In the genomic region with DNA sequence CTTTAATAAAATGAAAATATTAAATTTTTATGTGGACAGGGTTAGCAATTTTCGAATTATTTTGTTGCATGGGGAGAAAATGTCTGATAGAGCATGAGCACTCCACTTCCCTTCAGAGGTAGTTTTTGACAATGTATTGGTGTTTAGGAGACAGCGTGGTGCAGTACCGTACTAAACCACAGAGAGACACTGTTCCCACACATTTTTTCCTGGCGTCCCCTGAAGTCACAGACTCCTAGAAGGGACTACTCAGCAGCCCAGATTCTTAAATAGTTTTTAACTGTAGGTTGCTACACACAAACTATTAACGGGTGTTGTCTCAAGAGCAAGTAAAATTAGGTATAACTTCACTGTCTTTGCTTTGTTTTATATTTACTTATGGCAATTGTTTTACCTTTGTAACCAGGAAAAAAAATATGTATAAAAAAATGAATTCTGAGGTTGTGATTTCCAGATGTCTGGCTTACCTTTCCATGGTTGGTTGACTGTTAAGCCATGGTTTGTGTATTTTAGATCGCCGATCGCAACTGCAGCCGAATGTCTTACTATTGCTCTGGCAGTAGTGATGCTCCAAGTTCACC, we compare ENCODE assay signal across 8 cellular contexts.
DNase-seq lines count a peak whose midpoint lies in the region; TF ChIP-seq lines count a peak whose summit lies in the region.

No MANE protein-coding gene starts in this region.

- H4K5ac ChIP-seq in mesendoderm (ENCODE audit: low read length) = no peak overlapping the region

- H2AFZ ChIP-seq in SU-DHL-6 (ENCODE audit: low read depth, low read length, severe bottlenecking) = no peak overlapping the region

- H3K4me2 ChIP-seq in SU-DHL-6 (ENCODE audit: low read depth, low read length, poor library complexity, severe bottlenecking) = no peak overlapping the region
- no peak overlapping the region for H3K4me2 ChIP-seq in mesendoderm (ENCODE audit: low read length)

- no peak overlapping the region for H2BK5ac ChIP-seq in mesendoderm (ENCODE audit: low read length)

- H3K79me1 ChIP-seq in mesendoderm (ENCODE audit: low read length) = no peaks in the 10 kb centered on the region

- H4K8ac ChIP-seq in mesendoderm (ENCODE audit: low read depth, low read length) = no peak overlapping the region

- H3K79me2 ChIP-seq in SU-DHL-6 (ENCODE audit: insufficient read depth, low read length) (no peaks in the 10 kb centered on the region), mesendoderm (ENCODE audit: control insufficient read depth, insufficient read depth, low read length) (no peaks in the 10 kb centered on the region)

- DNase-seq in activated naive CD4-positive, alpha-beta T cell treated with Interleukin-2 at 50 U/mL for 16 hours = peak; percentile 21
- DNase-seq in activated naive CD4-positive, alpha-beta T cell (lab: John Stamatoyannopoulos, UW) = no peak
- peak; percentile 65 for DNase-seq in NCI-H1105 (lab: John Stamatoyannopoulos, UW)
- peak; percentile 37 for DNase-seq in epidermal melanocyte (ENCODE audit: insufficient read length, low spot score)
- DNase-seq in mesendoderm = peak; percentile 81
- no peak for DNase-seq in mesenteric fat pad (ENCODE audit: low spot score)
- no peak for DNase-seq in activated effector memory CD4-positive, alpha-beta T cell treated with Interleukin-2 at 50 U/mL for 16 hours

- no peaks in the 10 kb centered on the region for H4K20me1 ChIP-seq in SU-DHL-6 (ENCODE audit: low read depth, low read length)

- H3F3A ChIP-seq in SU-DHL-6 (ENCODE audit: insufficient read depth) = peaks cover 5% of the 10 kb centered on the region; the same call in 1 of the 2 replicates

- no peak overlapping the region for H2BK120ac ChIP-seq in mesendoderm (ENCODE audit: low read depth, low read length)

- no peak overlapping the region for H2BK15ac ChIP-seq in mesendoderm (replicated peaks; ENCODE audit: low read depth)

- peak; percentile 64 for TF ChIP-seq CTCF in SU-DHL-6 (IDR thresholded peaks at IDR 0.05; ENCODE audit: insufficient read depth, low read length, poor library complexity, severe bottlenecking)

- H3K4ac ChIP-seq in mesendoderm (ENCODE audit: low read depth, low read length) = no peak overlapping the region

- H3K36me3 ChIP-seq in SU-DHL-6 (ENCODE audit: low read length) = peaks cover 21% of the 10 kb centered on the region
- no peaks in the 10 kb centered on the region for H3K36me3 ChIP-seq in mesendoderm (ENCODE audit: control insufficient read depth, insufficient read depth, low read length)

- no peak overlapping the region for H2AK5ac ChIP-seq in mesendoderm (ENCODE audit: low read length)

- no peaks in the 10 kb centered on the region for H3K4me1 ChIP-seq in mesendoderm (ENCODE audit: control insufficient read depth, low read depth, low read length)

- no peak overlapping the region for H3K56ac ChIP-seq in mesendoderm (ENCODE audit: low read length)

- H3K9ac ChIP-seq in SU-DHL-6 (ENCODE audit: low read length) = no peak overlapping the region
- no peak overlapping the region for H3K9ac ChIP-seq in mesendoderm (ENCODE audit: low read length)

- no peaks in the 10 kb centered on the region for H3K9me2 ChIP-seq in SU-DHL-6 (replicated peaks; ENCODE audit: insufficient read depth, low read length)

- H3K4me3 ChIP-seq in SU-DHL-6 (ENCODE audit: insufficient read depth, low read length, poor library complexity, severe bottlenecking) = no peak overlapping the region
- no peak overlapping the region for H3K4me3 ChIP-seq in mesendoderm (ENCODE audit: low read length)

- H3K9me3 ChIP-seq in SU-DHL-6 (ENCODE audit: insufficient read depth, low read length) = no peaks in the 10 kb centered on the region

- H3K27ac ChIP-seq in SU-DHL-6 (ENCODE audit: low read depth, low read length) = no peak overlapping the region
- no peak overlapping the region for H3K27ac ChIP-seq in mesendoderm (ENCODE audit: low read depth, low read length)

- no peak overlapping the region for H3K18ac ChIP-seq in mesendoderm (ENCODE audit: low read length)

- no peaks in the 10 kb centered on the region for H3K27me3 ChIP-seq in SU-DHL-6 (ENCODE audit: low read length)
- H3K27me3 ChIP-seq in mesendoderm (ENCODE audit: insufficient read depth, low read length, poor library complexity) = no peaks in the 10 kb centered on the region

- WGBS in mesendoderm (ENCODE audit: extremely low coverage, insufficient coverage, low lambda C conversion rate) = no CpG with 5 or more reads among the region's 9 CpGs

- H3K23ac ChIP-seq in mesendoderm (ENCODE audit: low read length) = no peak overlapping the region

Comparison
In these comparisons a context has a peak if more than half of its experiments do, and no peak if none do; other contexts are left out.
1. DNase-seq: peak in activated naive CD4-positive, alpha-beta T cell treated with Interleukin-2 at 50 U/mL for 16 hours (single experiment), NCI-H1105 (single experiment), epidermal melanocyte (single experiment) and mesendoderm (single experiment); none in activated naive CD4-positive, alpha-beta T cell (0 of 4), mesenteric fat pad (single experiment) and activated effector memory CD4-positive, alpha-beta T cell treated with Interleukin-2 at 50 U/mL for 16 hours (single experiment).